8 cellular contexts compared by ENCODE assay signal in the genomic region with DNA sequence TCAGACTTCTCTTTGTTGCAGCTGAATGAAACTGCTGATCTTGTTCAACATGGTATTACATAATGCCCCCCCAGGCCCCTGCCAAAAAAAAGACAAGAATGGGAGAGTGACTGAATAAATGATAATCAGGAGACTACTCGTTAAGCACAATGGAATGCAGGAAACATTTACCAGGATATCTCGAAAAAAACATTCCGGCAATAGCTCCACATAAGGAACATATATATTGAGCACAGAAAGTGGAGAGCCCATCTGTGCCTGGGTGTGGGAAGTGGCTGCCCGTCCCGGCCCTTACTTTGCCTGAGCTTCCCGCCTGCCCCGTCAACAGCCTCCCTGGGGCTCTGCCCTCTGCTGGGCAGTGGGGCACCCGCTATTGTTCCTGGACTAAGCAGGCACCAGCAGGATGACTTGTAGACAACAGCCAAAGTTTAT. TPM values are rescaled to one million over a fixed set of nuclear protein-coding genes. Genes with fewer than 3 reads are reported as not detected.
DNase-seq lines count a peak whose midpoint lies in the region; ATAC-seq and TF ChIP-seq lines count a peak whose summit lies in the region.
"Had no signal": no experiment of that assay in that cellular context is flagged by ENCODE, and none has a peak within 500 bp of the region (broad histone marks: within the 10 kb centered on the region; RNA-seq: fewer than 3 reads in every experiment).

No MANE protein-coding gene starts in this region.

- H3K4me1 ChIP-seq in Panc1 (ENCODE audit: control insufficient read depth, insufficient read depth, low read length) = peaks cover 14% of the 10 kb centered on the region
- H3K4me1 ChIP-seq in fibroblast of lung (ENCODE audit: control insufficient read depth, extremely low read depth, insufficient read depth, low read length) = peaks cover 10% of the 10 kb centered on the region

- no peak overlapping the region for H3K9ac ChIP-seq in fibroblast of lung (ENCODE audit: insufficient read depth, low read length)

- TF ChIP-seq CTCF in GM13977 (IDR thresholded peaks at IDR 0.05; ENCODE audit: extremely low read depth, insufficient read depth, missing control alignments) = peak; percentile 26
- TF ChIP-seq CTCF in Panc1 (IDR thresholded peaks at IDR 0.05) = peak; percentile 82; the same call in 1 of the 2 replicates
- peak; percentile 66 to 69 for TF ChIP-seq CTCF in fibroblast of lung (conservative IDR thresholded peaks at IDR 0.05 in 1 of 2, IDR thresholded peaks at IDR 0.05 in 1 of 2; ENCODE audit: low read depth in 1 of 2, low read length in 2 of 2)

- intact Hi-C loops in Panc1 (cut with micrococcal nuclease; ENCODE audit: unreplicated experiment) (no loop called here), sciatic nerve (cut with DNase I) (no loop called here)

- H3K36me3 ChIP-seq in Panc1 (ENCODE audit: control insufficient read depth, insufficient read depth, low read length) (peaks cover 3% of the 10 kb centered on the region; the same call in 1 of the 2 replicates), fibroblast of lung (ENCODE audit: control insufficient read depth, insufficient read depth, low read length) (peaks cover 10% of the 10 kb centered on the region)

- H2AFZ ChIP-seq in fibroblast of lung (ENCODE audit: low read length) = no peak overlapping the region

- CTCF ChIA-PET in Panc1 (lab: Charles Lee) = interaction anchor here (0.6 to 1.0 kb wide), 3 partner anchors 65 to 394 kb away, joined by 5 to 7 read pairs (median 5); no protein-coding TSS in a partner anchor

- H3K9me3 ChIP-seq in Panc1 (ENCODE audit: control insufficient read depth, insufficient read depth, low read depth, low read length) (no peaks in the 10 kb centered on the region), fibroblast of lung (ENCODE audit: control insufficient read depth, insufficient read depth, low read depth, low read length) (no peaks in the 10 kb centered on the region)

- H3K4me2 ChIP-seq in fibroblast of lung (ENCODE audit: extremely low read depth, insufficient read depth, low read length) = no peak overlapping the region

- DNase-seq in GM13977 (ENCODE audit: low spot score) (no peak), Panc1 (ENCODE audit: low read depth, low spot score) (no peak), fibroblast of lung (ENCODE audit: low read depth in 2 of 2) (peak; percentile 72 to 77), sciatic nerve (ENCODE audit: low spot score) (peak; percentile 72), iPS-NIHi7 (ENCODE audit: extremely low spot score) (no peak), SHP77 treated with DMSO at 0.1 percent for 48 hours (lab: John Stamatoyannopoulos, UW) (no peak)
- DNase-seq: NCI-H1930 had no signal

- H3K27ac ChIP-seq in Panc1 (ENCODE audit: low read length) (no peak overlapping the region), fibroblast of lung (ENCODE audit: insufficient read depth, low read length) (no peak overlapping the region)

- no TSS peak for BruUV-seq in Panc1 (replicated peaks; lab: Mats Ljungman, UMichigan)

- in situ Hi-C loops in GM13977 (cut with MboI; ENCODE audit: low pct_unique_long_range_greater_than_20kb, low sequenced_read_pairs, unreplicated experiment) = no loop called here
- in situ Hi-C loops in Panc1 (cut with HindIII; ENCODE audit: low pct_unique_long_range_greater_than_20kb, low sequenced_read_pairs) = no loop called here

- H4K20me1 ChIP-seq in fibroblast of lung (ENCODE audit: control insufficient read depth, extremely low read depth, insufficient read depth, low read length) = no peaks in the 10 kb centered on the region

- no peaks in the 10 kb centered on the region for H3K79me2 ChIP-seq in fibroblast of lung (ENCODE audit: control insufficient read depth, insufficient read depth, low read length)

- H3K4me3 ChIP-seq in Panc1 (ENCODE audit: low read depth in 2 of 2, low read length in 2 of 2) = no peak overlapping the region
- H3K4me3 ChIP-seq in fibroblast of lung (replicated peaks in 1 of 4; ENCODE audit: control extremely low read depth in 1 of 4, insufficient read depth in 1 of 4, low read depth in 3 of 4, low read length in 4 of 4) = no peak overlapping the region

- ATAC-seq in Panc1 (peak; percentile 87), sciatic nerve (peak; percentile 79), HG02759 (IDR thresholded peaks at IDR 0.05; ENCODE audit: unreplicated experiment) (no peak)

- H3K27me3 ChIP-seq in Panc1 (ENCODE audit: control insufficient read depth, insufficient read depth, low read length) = no peaks in the 10 kb centered on the region
- no peaks in the 10 kb centered on the region for H3K27me3 ChIP-seq in fibroblast of lung (ENCODE audit: control insufficient read depth, insufficient read depth, low read length)

- POLR2A ChIA-PET in Panc1 (lab: Charles Lee) = interaction anchor here (0.6 kb wide), 1 partner anchor 19 kb away, joined by 9 read pairs; no protein-coding TSS in a partner anchor

RNA-seq across cellular contexts. Expression of gene TRIM11, which starts 13.4 kb away (rescaled TPM):
- total RNA-seq in Panc1 (2021; ENCODE audit: unreplicated experiment) (38.6 TPM), fibroblast of lung (18.5 and 19.0 TPM in 2 replicates), sciatic nerve (18.1 TPM)
- polyA plus RNA-seq in Panc1 (2012; ENCODE audit: insufficient read length) = 32.3 TPM
- polyA plus RNA-seq in fibroblast of lung = 6.3 and 7.3 TPM in 2 replicates
- polyA plus RNA-seq in fibroblast of lung (2012) = 9.5 and 12.6 TPM in 2 replicates
- polyA minus RNA-seq in fibroblast of lung (ENCODE audit: low replicate concordance) = 10.4 and 15.6 TPM in 2 replicates

RNA-seq across cellular contexts. Expression of gene TRIM17, which starts 23.4 kb away (rescaled TPM):
- total RNA-seq in Panc1 (2021; ENCODE audit: unreplicated experiment) (1.2 TPM), fibroblast of lung (0.17 and 0.26 TPM in 2 replicates), sciatic nerve (1.2 TPM)
- 1.0 TPM for polyA plus RNA-seq in Panc1 (2012; ENCODE audit: insufficient read length)
- polyA plus RNA-seq in fibroblast of lung = 0.07 and 0.12 TPM in 2 replicates
- 0.22 TPM in 2 replicates for polyA plus RNA-seq in fibroblast of lung (2012)
- polyA minus RNA-seq in fibroblast of lung (ENCODE audit: low replicate concordance) = not detected in 2 replicates

Comparison
In these comparisons a context has a peak if more than half of its experiments do, and no peak if none do; other contexts are left out.
1. DNase-seq: peak in fibroblast of lung (2 of 2) and sciatic nerve (single experiment); none in GM13977 (single experiment), Panc1 (single experiment), iPS-NIHi7 (single experiment) and SHP77 treated with DMSO at 0.1 percent for 48 hours (single experiment).
2. CTCF ChIP-seq: peak in every context shown above with its lines; median percentile 82 in Panc1; 68 in fibroblast of lung; 26 in GM13977.